ENCODE assay signal across 21 cellular contexts in the genomic region with DNA sequence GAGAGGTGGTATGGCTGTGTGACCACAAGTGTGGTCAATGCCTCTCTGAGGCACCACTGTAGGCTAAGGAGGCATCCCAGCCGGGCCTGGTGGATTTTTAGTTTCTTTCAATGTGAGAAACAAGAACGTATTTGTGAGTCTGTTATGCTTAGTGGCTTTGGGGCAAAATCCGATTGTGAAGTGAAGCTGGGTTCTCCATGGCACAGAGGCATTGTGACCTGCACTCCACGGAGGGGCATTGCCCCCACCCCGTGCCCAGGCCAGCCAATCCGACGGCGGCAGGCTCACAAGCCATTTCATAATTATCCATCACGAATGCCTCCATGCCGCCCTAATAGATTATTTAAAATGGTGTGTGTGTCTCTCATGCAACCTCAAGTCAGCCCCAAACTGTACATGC.
"Had no signal": no experiment of that assay in that cellular context is flagged by ENCODE, and none has a peak within 500 bp of the region (broad histone marks: within the 10 kb centered on the region; RNA-seq: fewer than 3 reads in every experiment).

No MANE protein-coding gene starts in this region.

- H3K4me3 Mint-ChIP-seq: memory B cell; mesothelial cell of epicardium; naive B cell; natural killer cell; nephron progenitor cell; neural progenitor cell; stimulated activated effector memory CD8-positive, alpha-beta T cell treated with anti-CD3 and anti-CD28 coated beads, Interleukin-12 subunit alpha, Interleukin-12 subunit beta, amount 100 ng/mL, for 72 hours; stimulated activated naive CD8-positive, alpha-beta T cell treated with anti-CD3 and anti-CD28 coated beads, Interleukin-15, Interleukin-2, amounts not matched to agents 100 ng/mL and 50 ng/mL, for 24 hours; type B pancreatic cell had no signal

- H3K27me3 Mint-ChIP-seq: memory B cell; naive B cell; progenitor cell of endocrine pancreas; stimulated activated naive CD8-positive, alpha-beta T cell treated with anti-CD3 and anti-CD28 coated beads, Interleukin-15, Interleukin-2, amounts not matched to agents 100 ng/mL and 50 ng/mL, for 24 hours had no signal

- H3K36me3 Mint-ChIP-seq: memory B cell; mesothelial cell of epicardium; naive B cell; natural killer cell; neural progenitor cell; stimulated activated effector memory CD8-positive, alpha-beta T cell treated with anti-CD3 and anti-CD28 coated beads, Interleukin-12 subunit alpha, Interleukin-12 subunit beta, amount 100 ng/mL, for 72 hours; type B pancreatic cell had no signal

- ATAC-seq: heart left ventricle; left ventricle myocardium superior; natural killer cell; right cardiac atrium; stimulated activated effector memory CD8-positive, alpha-beta T cell treated with anti-CD3 and anti-CD28 coated beads, Interleukin-12 subunit alpha, Interleukin-12 subunit beta, amount 100 ng/mL, for 72 hours had no signal

- DNase-seq: heart left ventricle; kidney; left ventricle myocardium superior; naive B cell; natural killer cell; nephron progenitor cell; ovary; right cardiac atrium; sigmoid colon; small intestine; spleen; stimulated activated CD4-positive, alpha-beta T cell treated with anti-CD3 and anti-CD28 coated beads, Interleukin-4, amount 100 ng/mL, for 24 hours; stimulated activated naive CD4-positive, alpha-beta T cell; uterus had no signal

- H3K27ac Mint-ChIP-seq: memory B cell; mesothelial cell of epicardium; naive B cell; natural killer cell; nephron progenitor cell; neural progenitor cell; progenitor cell of endocrine pancreas; stimulated activated effector memory CD8-positive, alpha-beta T cell treated with anti-CD3 and anti-CD28 coated beads, Interleukin-12 subunit alpha, Interleukin-12 subunit beta, amount 100 ng/mL, for 72 hours; stimulated activated naive CD8-positive, alpha-beta T cell treated with anti-CD3 and anti-CD28 coated beads, Interleukin-15, Interleukin-2, amounts not matched to agents 100 ng/mL and 50 ng/mL, for 24 hours; type B pancreatic cell had no signal

- H3K4me1 Mint-ChIP-seq: memory B cell; mesothelial cell of epicardium; naive B cell; natural killer cell; nephron progenitor cell; stimulated activated effector memory CD8-positive, alpha-beta T cell treated with anti-CD3 and anti-CD28 coated beads, Interleukin-12 subunit alpha, Interleukin-12 subunit beta, amount 100 ng/mL, for 72 hours had no signal

- H3K9me3 Mint-ChIP-seq: mesothelial cell of epicardium; natural killer cell; nephron progenitor cell; neural progenitor cell; stimulated activated effector memory CD8-positive, alpha-beta T cell treated with anti-CD3 and anti-CD28 coated beads, Interleukin-12 subunit alpha, Interleukin-12 subunit beta, amount 100 ng/mL, for 72 hours; stimulated activated naive CD8-positive, alpha-beta T cell treated with anti-CD3 and anti-CD28 coated beads, Interleukin-15, Interleukin-2, amounts not matched to agents 100 ng/mL and 50 ng/mL, for 24 hours; type B pancreatic cell had no signal
